14 cellular contexts compared by ENCODE assay signal in the genomic region with DNA sequence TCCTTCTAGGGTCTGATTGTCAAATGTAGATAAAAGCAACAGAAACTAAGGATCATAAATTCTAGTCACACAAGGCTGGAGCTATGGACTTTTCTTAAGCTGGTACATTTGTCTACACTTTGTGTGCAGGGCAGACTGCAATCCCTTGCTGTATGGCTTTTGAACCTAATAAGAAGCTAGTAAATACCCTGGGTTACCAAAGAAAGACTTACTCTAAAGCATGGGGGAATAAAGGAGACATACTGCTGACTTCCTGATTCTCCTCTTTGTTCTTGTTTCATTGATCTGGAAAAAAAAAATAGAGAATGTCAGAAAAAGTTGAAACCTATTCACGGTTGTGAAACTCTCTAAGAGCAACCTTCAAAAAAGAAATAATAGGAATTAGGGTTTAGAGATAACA.
A peak's percentile ranks its signal among the peaks of the same experiment; 100 is the strongest.
DNase-seq lines count a peak whose midpoint lies in the region; ATAC-seq and TF ChIP-seq lines count a peak whose summit lies in the region.
"Had no signal": no experiment of that assay in that cellular context is flagged by ENCODE, and none has a peak within 500 bp of the region (broad histone marks: within the 10 kb centered on the region; RNA-seq: fewer than 3 reads in every experiment).

No MANE protein-coding gene starts in this region.

- DNase-seq in M059J (ENCODE audit: low read depth) (peak; percentile 15), endodermal cell (no peak), neural progenitor cell (ENCODE audit: low spot score) (peak; percentile 52), hepatic stellate cell (ENCODE audit: low spot score) (no peak), germinal center (ENCODE audit: low spot score) (no peak)
- DNase-seq: CD8-positive, alpha-beta T cell; COR-L47; DND-41; GDM1 had no signal

- peaks cover 26% of the 10 kb centered on the region for H3F3A ChIP-seq in neural progenitor cell (ENCODE audit: low read depth)

- no peak overlapping the region for H2AFZ ChIP-seq in neural progenitor cell (replicated peaks)

- H3K27me3 ChIP-seq in HUES48 (ENCODE audit: control insufficient read depth, insufficient read depth, low read length) (no peaks in the 10 kb centered on the region), endodermal cell (ENCODE audit: control insufficient read depth, insufficient read depth, low read length, poor library complexity, severe bottlenecking) (no peaks in the 10 kb centered on the region), neural progenitor cell (no peaks in the 10 kb centered on the region)

- H3K9me3 Mint-ChIP-seq in endodermal cell (no peaks in the 10 kb centered on the region), neural progenitor cell (peaks cover 12% of the 10 kb centered on the region)

- no peak for ATAC-seq in GM19397 (IDR thresholded peaks at IDR 0.05; ENCODE audit: unreplicated experiment)
- ATAC-seq in GM21528 (IDR thresholded peaks at IDR 0.05; ENCODE audit: low FRiP score, unreplicated experiment) = no peak
- ATAC-seq: A549; CD8-positive, alpha-beta T cell had no signal

- peak overlapping the region; percentile 71 for H3K4me2 ChIP-seq in neural progenitor cell
- H3K4me2 ChIP-seq: A549 had no signal

- H3K36me3 ChIP-seq in HUES48 (ENCODE audit: control insufficient read depth, insufficient read depth, low read length) = no peaks in the 10 kb centered on the region
- no peaks in the 10 kb centered on the region for H3K36me3 ChIP-seq in endodermal cell (ENCODE audit: control insufficient read depth, insufficient read depth, low read length)
- no peaks in the 10 kb centered on the region for H3K36me3 ChIP-seq in neural progenitor cell

- H3K9me3 ChIP-seq in HUES48 (ENCODE audit: control insufficient read depth, insufficient read depth, low read length) = no peaks in the 10 kb centered on the region
- no peaks in the 10 kb centered on the region for H3K9me3 ChIP-seq in endodermal cell (ENCODE audit: control insufficient read depth, low read length)
- H3K9me3 ChIP-seq in neural progenitor cell (ENCODE audit: low read depth) = no peaks in the 10 kb centered on the region
- H3K9me3 ChIP-seq: A549 had no signal

- H3K4me3 ChIP-seq in HUES48 (ENCODE audit: low read depth, low read length) (peak overlapping the region; percentile 40; the same call in 1 of the 2 replicates), endodermal cell (ENCODE audit: low read length) (no peak overlapping the region), neural progenitor cell (peak overlapping the region; percentile 32)
- H3K4me3 ChIP-seq: A549 had no signal

- H3K27me3 Mint-ChIP-seq in endodermal cell (ENCODE audit: insufficient read depth) = no peaks in the 10 kb centered on the region
- H3K27me3 Mint-ChIP-seq in neural progenitor cell (ENCODE audit: insufficient read depth, low read depth) = peaks cover 2% of the 10 kb centered on the region

- H3K9ac ChIP-seq in HUES48 (ENCODE audit: low read depth, low read length) = peak overlapping the region; percentile 20
- H3K9ac ChIP-seq in endodermal cell (ENCODE audit: extremely low read depth, low read length, poor library complexity, severe bottlenecking) = no peak overlapping the region
- H3K9ac ChIP-seq in neural progenitor cell = no peak overlapping the region

- H3K27ac ChIP-seq in HUES48 (ENCODE audit: low read depth, low read length) (peak overlapping the region; percentile 78), endodermal cell (ENCODE audit: low read depth, low read length) (peak overlapping the region; percentile 47), neural progenitor cell (peak overlapping the region; percentile 90)
- H3K27ac ChIP-seq: A549 had no signal

- peaks cover 34% of the 10 kb centered on the region for H3K4me1 ChIP-seq in HUES48 (ENCODE audit: control insufficient read depth, insufficient read depth, low read length)
- H3K4me1 ChIP-seq in endodermal cell (ENCODE audit: control insufficient read depth, insufficient read depth, low read length) = no peaks in the 10 kb centered on the region
- peaks cover 35% of the 10 kb centered on the region for H3K4me1 ChIP-seq in neural progenitor cell
- H3K4me1 ChIP-seq: A549 had no signal

- H3K27ac Mint-ChIP-seq in endodermal cell (no peak overlapping the region), neural progenitor cell (peak overlapping the region; percentile 59)
- H3K27ac Mint-ChIP-seq: CD14-positive monocyte; CD8-positive, alpha-beta T cell had no signal

- 33 to 47% methylated on average over 1 of the region's 1 CpG for WGBS in endodermal cell (ENCODE audit: insufficient coverage in 1 of 2, insufficient read length in 1 of 2), 2 experiments

- peaks cover 16% of the 10 kb centered on the region for H3K4me1 Mint-ChIP-seq in endodermal cell
- peaks cover 20% of the 10 kb centered on the region for H3K4me1 Mint-ChIP-seq in neural progenitor cell
- H3K4me1 Mint-ChIP-seq: CD14-positive monocyte had no signal

- H3K4me3 Mint-ChIP-seq in endodermal cell = no peak overlapping the region
- H3K4me3 Mint-ChIP-seq in neural progenitor cell = peak overlapping the region; percentile 15
- H3K4me3 Mint-ChIP-seq: CD14-positive monocyte; CD8-positive, alpha-beta T cell had no signal

- TF ChIP-seq CTCF in endodermal cell (conservative IDR thresholded peaks at IDR 0.05) = no peak
- no peak for TF ChIP-seq CTCF in neural progenitor cell (IDR thresholded peaks at IDR 0.05)

- no peaks in the 10 kb centered on the region for H3K79me2 ChIP-seq in neural progenitor cell (ENCODE audit: low read depth)

- H3K36me3 Mint-ChIP-seq in endodermal cell (ENCODE audit: low read depth) = no peaks in the 10 kb centered on the region
- peaks cover 2% of the 10 kb centered on the region for H3K36me3 Mint-ChIP-seq in neural progenitor cell
- H3K36me3 Mint-ChIP-seq: CD14-positive monocyte; CD8-positive, alpha-beta T cell had no signal

- H4K20me1 ChIP-seq in neural progenitor cell (ENCODE audit: low read depth) = no peaks in the 10 kb centered on the region

Comparison
In these comparisons a context has a peak if more than half of its experiments do, and no peak if none do; other contexts are left out.
1. DNase-seq: peak in M059J (single experiment) and neural progenitor cell (single experiment); none in endodermal cell (single experiment), hepatic stellate cell (single experiment) and germinal center (single experiment).
2. Peak in every context shown above with its lines, with median percentiles within 50 percentile points of each other: H3K27ac ChIP-seq.